1 cellular context compared by ENCODE assay signal in genomic region chr4:108762559-108763225, GRCh38.
TF ChIP-seq lines count a peak whose summit lies in the region.

Gene ETNPPL (minus strand): TSS chr4:108763053. CDS start chr4:108762898, 155 bp downstream.

TF ChIP-seq in GM12878, 131 proteins besides CTCF, POLR2A, EP300 and RAD21 (continued from another document):
- no peak for TF ChIP-seq ATF3 (IDR thresholded peaks at IDR 0.05; ENCODE audit: borderline replicate concordance, extremely low read depth, low read depth, low read length)
- TF ChIP-seq BRCA1 (IDR thresholded peaks at IDR 0.05; ENCODE audit: low read depth, low read length): no peak
- TF ChIP-seq REST (IDR thresholded peaks at IDR 0.05; ENCODE audit: low read depth, low read length): no peak
- TF ChIP-seq DPF2 (IDR thresholded peaks at IDR 0.05): no peak
- TF ChIP-seq NKRF (conservative IDR thresholded peaks at IDR 0.05): no peak
- no peak for TF ChIP-seq KDM1A (IDR thresholded peaks at IDR 0.05; ENCODE audit: borderline replicate concordance)
- TF ChIP-seq STAT3 (IDR thresholded peaks at IDR 0.05; ENCODE audit: low read depth, low read length): no peak
- no peak for TF ChIP-seq CBX5 (IDR thresholded peaks at IDR 0.05; ENCODE audit: low read depth)
- no peak for TF ChIP-seq NFIC (IDR thresholded peaks at IDR 0.05; ENCODE audit: low read depth, low read length)
- TF ChIP-seq NR2C1 (IDR thresholded peaks at IDR 0.05): no peak
- TF ChIP-seq POLR2AphosphoS2 (IDR thresholded peaks at IDR 0.05; ENCODE audit: low read depth, low read length): no peak
